9 cellular contexts compared by ENCODE assay signal in the genomic region with DNA sequence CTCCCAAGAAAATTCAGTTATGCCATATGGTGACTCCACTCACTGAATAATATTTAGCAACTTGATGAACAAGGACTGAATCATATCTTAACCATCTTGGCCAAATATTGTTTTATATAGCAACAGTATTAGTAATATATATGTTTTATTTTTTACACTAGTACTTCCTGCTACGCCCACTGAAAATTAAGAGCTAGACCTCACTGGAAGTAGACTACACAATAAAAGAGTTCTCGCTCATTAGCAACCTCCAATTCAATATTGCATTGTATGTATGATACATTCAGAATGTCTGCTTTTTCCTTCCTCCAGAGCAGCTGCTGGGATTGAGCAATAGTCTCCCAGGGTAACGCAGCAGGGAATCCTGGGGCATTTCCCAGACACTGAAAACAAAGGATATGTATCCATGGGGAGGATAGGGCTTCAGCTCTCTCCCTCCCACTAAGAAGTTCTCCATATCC. TPM values are rescaled to one million over a fixed set of nuclear protein-coding genes. Genes with fewer than 3 reads are reported as not detected.
DNase-seq lines count a peak whose midpoint lies in the region; ATAC-seq, FAIRE-seq and TF ChIP-seq lines count a peak whose summit lies in the region.
"Had no signal": no experiment of that assay in that cellular context is flagged by ENCODE, and none has a peak within 500 bp of the region (broad histone marks: within the 10 kb centered on the region; RNA-seq: fewer than 3 reads in every experiment).

No MANE protein-coding gene starts in this region.

- no peaks in the 10 kb centered on the region for H3K79me1 ChIP-seq in neuronal stem cell (ENCODE audit: low read depth, low read length)

- FAIRE-seq in endothelial cell of umbilical vein (lab: Jason Lieb, UNC) = peak; percentile 80

- no peaks in the 10 kb centered on the region for H3K36me3 ChIP-seq in endothelial cell of umbilical vein (ENCODE audit: control insufficient read depth in 2 of 2, extremely low read depth in 1 of 2, insufficient read depth in 2 of 2, low read length in 2 of 2)
- no peaks in the 10 kb centered on the region for H3K36me3 ChIP-seq in neuronal stem cell (replicated peaks in 1 of 2; ENCODE audit: control insufficient read depth in 2 of 2, insufficient read depth in 2 of 2, low read length in 2 of 2)
- H3K36me3 ChIP-seq in colonic mucosa = no peaks in the 10 kb centered on the region

- no peak overlapping the region for H2AK5ac ChIP-seq in neuronal stem cell (ENCODE audit: low read depth, low read length)

- no peak for ATAC-seq in GM21528 (IDR thresholded peaks at IDR 0.05; ENCODE audit: low FRiP score, unreplicated experiment)

- no peak overlapping the region for H3K18ac ChIP-seq in neuronal stem cell (ENCODE audit: low read length)

- H3K4me3 ChIP-seq in endothelial cell of umbilical vein (replicated peaks in 1 of 3; ENCODE audit: insufficient read depth in 1 of 3, low read depth in 1 of 3, low read length in 3 of 3) (no peak overlapping the region), neuronal stem cell (ENCODE audit: low read length in 2 of 2) (no peak overlapping the region), colonic mucosa (no peak overlapping the region)

- no peak overlapping the region for H4K91ac ChIP-seq in neuronal stem cell (ENCODE audit: low read depth, low read length, poor library complexity)

- H3K4ac ChIP-seq in neuronal stem cell (ENCODE audit: low read length) = no peak overlapping the region

- H2BK12ac ChIP-seq in neuronal stem cell (ENCODE audit: low read length) = no peak overlapping the region

- dilution Hi-C loops in endothelial cell of umbilical vein (cut with MboI; ENCODE audit: extremely low pct_ligation_motif_present, low sequenced_read_pairs) = loop anchor here (25.0 kb wide), 1 partner anchor 140 kb away; no protein-coding TSS in a partner anchor

- no peaks in the 10 kb centered on the region for H3K79me2 ChIP-seq in endothelial cell of umbilical vein (ENCODE audit: control insufficient read depth, insufficient read depth, low read length)

- intact Hi-C loops in endothelial cell of umbilical vein (cut with micrococcal nuclease) = loop anchor here (1.0 kb wide), 3 partner anchors 13 to 37 kb away; no protein-coding TSS in a partner anchor
- intact Hi-C loops in colonic mucosa (cut with DNase I) = no loop called here

- no peak overlapping the region for H4K8ac ChIP-seq in neuronal stem cell (ENCODE audit: low read depth, low read length)

- no peak for TF ChIP-seq CTCF in endothelial cell of umbilical vein (IDR thresholded peaks at IDR 0.05; ENCODE audit: extremely low read depth in 1 of 2, insufficient read depth in 1 of 2, low read depth in 1 of 2, low read length in 2 of 2)
- TF ChIP-seq CTCF in colonic mucosa (IDR thresholded peaks at IDR 0.05) = no peak

- WGBS in neuronal stem cell (ENCODE audit: extremely low coverage in 2 of 2, insufficient read length in 2 of 2, insufficient replicate concordance in 1 of 2), 2 donors = no CpG with 5 or more reads among the region's 3 CpGs

- no peaks in the 10 kb centered on the region for H4K20me1 ChIP-seq in endothelial cell of umbilical vein (replicated peaks; ENCODE audit: control insufficient read depth, extremely low read depth, insufficient read depth, low read length)

- H3K4me1 ChIP-seq in endothelial cell of umbilical vein (ENCODE audit: control insufficient read depth, extremely low read depth, insufficient read depth, low read length) = peaks cover 12% of the 10 kb centered on the region
- H3K4me1 ChIP-seq in neuronal stem cell (ENCODE audit: control insufficient read depth in 2 of 2, insufficient read depth in 1 of 2, low read depth in 1 of 2, low read length in 2 of 2) = peaks cover 4 to 18% of the 10 kb centered on the region in 2 donors
- H3K4me1 ChIP-seq in colonic mucosa = no peaks in the 10 kb centered on the region

- TF ChIP-seq POLR2A in endothelial cell of umbilical vein (IDR thresholded peaks at IDR 0.05; ENCODE audit: low read depth, low read length) = no peak

- POLR2A ChIA-PET in endothelial cell of umbilical vein (lab: Charles Lee) = no interaction called here

- no peak overlapping the region for H2BK120ac ChIP-seq in neuronal stem cell (ENCODE audit: low read depth, low read length)

- CTCF ChIA-PET in endothelial cell of umbilical vein (lab: Charles Lee) = interaction anchor here (0.9 to 2.5 kb wide), 6 partner anchors 14 to 304 kb away, joined by 3 to 26 read pairs (median 4); a partner anchor contains a TSS

- H3K27ac ChIP-seq in endothelial cell of umbilical vein (ENCODE audit: insufficient read depth, low read depth, low read length) (peak overlapping the region; percentile 32), neuronal stem cell (replicated peaks; ENCODE audit: low read length) (no peak overlapping the region), colonic mucosa (no peak overlapping the region)
- H3K27ac ChIP-seq: VCaP had no signal

- H3K4me2 ChIP-seq in endothelial cell of umbilical vein (ENCODE audit: insufficient read depth, low read length) = peak overlapping the region; percentile 8
- no peak overlapping the region for H3K4me2 ChIP-seq in neuronal stem cell (ENCODE audit: insufficient read depth, low read length, poor library complexity, severe bottlenecking)

- H3K9me3 ChIP-seq in endothelial cell of umbilical vein (replicated peaks; ENCODE audit: control insufficient read depth, insufficient read depth, low read length) = no peaks in the 10 kb centered on the region
- H3K9me3 ChIP-seq in neuronal stem cell (replicated peaks in 1 of 2; ENCODE audit: control insufficient read depth in 2 of 2, insufficient read depth in 1 of 2, low read depth in 1 of 2, low read length in 2 of 2) = peaks cover 0 to 13% of the 10 kb centered on the region in 2 donors
- H3K9me3 ChIP-seq in colonic mucosa = no peaks in the 10 kb centered on the region

- H3K27me3 ChIP-seq in endothelial cell of umbilical vein (ENCODE audit: control insufficient read depth in 2 of 2, insufficient read depth in 2 of 2, low read length in 2 of 2) = no peaks in the 10 kb centered on the region
- H3K27me3 ChIP-seq in neuronal stem cell (ENCODE audit: control insufficient read depth in 3 of 3, insufficient read depth in 3 of 3, low read depth in 1 of 3, low read length in 3 of 3) = no peaks in the 10 kb centered on the region
- H3K27me3 ChIP-seq in colonic mucosa = no peaks in the 10 kb centered on the region

- H3K9ac ChIP-seq in endothelial cell of umbilical vein (replicated peaks; ENCODE audit: extremely low read depth, insufficient read depth, low read length) = no peak overlapping the region
- no peak overlapping the region for H3K9ac ChIP-seq in neuronal stem cell (ENCODE audit: low read depth, low read length, poor library complexity)
- H3K9ac ChIP-seq in colonic mucosa (ENCODE audit: low read depth in 2 of 2, low read length in 2 of 2) = no peak overlapping the region

- DNase-seq in GM04504 (ENCODE audit: low read depth) (peak; percentile 83), NCI-H69 (lab: John Stamatoyannopoulos, UW) (peak; percentile 26), endothelial cell of umbilical vein (ENCODE audit: low read depth, low spot score) (peak; percentile 93), neuronal stem cell (ENCODE audit: low spot score) (no peak), colonic mucosa (no peak), NCI-H146 (lab: John Stamatoyannopoulos, UW) (no peak), AML-193 (lab: John Stamatoyannopoulos, UW) (no peak)

- H2AFZ ChIP-seq in endothelial cell of umbilical vein (ENCODE audit: low read depth, low read length) = peak overlapping the region; percentile 47
- H2AFZ ChIP-seq in neuronal stem cell (ENCODE audit: low read length) = peak overlapping the region; percentile 65

- no peak overlapping the region for H2BK15ac ChIP-seq in neuronal stem cell (ENCODE audit: low read length)

- H3K14ac ChIP-seq in neuronal stem cell (ENCODE audit: low read length) = no peak overlapping the region

- H3K23ac ChIP-seq in neuronal stem cell (ENCODE audit: low read depth, low read length, poor library complexity) = no peak overlapping the region

- no TSS peak for BruUV-seq in endothelial cell of umbilical vein (replicated peaks; lab: Mats Ljungman, UMichigan)

- H2BK5ac ChIP-seq in neuronal stem cell (ENCODE audit: low read length) = no peak overlapping the region

- no peaks in the 10 kb centered on the region for H3K9me1 ChIP-seq in endothelial cell of umbilical vein (replicated peaks; ENCODE audit: control insufficient read depth, extremely low read depth, insufficient read depth, low read length)

TF ChIP-seq in endothelial cell of umbilical vein, 7 proteins besides CTCF, POLR2A, EP300 and RAD21:
- TF ChIP-seq, protein P1, sequence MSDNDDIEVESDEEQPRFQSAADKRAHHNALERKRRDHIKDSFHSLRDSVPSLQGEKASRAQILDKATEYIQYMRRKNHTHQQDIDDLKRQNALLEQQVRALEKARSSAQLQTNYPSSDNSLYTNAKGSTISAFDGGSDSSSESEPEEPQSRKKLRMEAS (IDR thresholded peaks at IDR 0.05; ENCODE audit: insufficient read depth, insufficient read length) = no peak
- TF ChIP-seq GATA2 (IDR thresholded peaks at IDR 0.05; ENCODE audit: insufficient read depth, insufficient read length, low read depth, low read length) (peak; percentile 78), POLR2AphosphoS5 (IDR thresholded peaks at IDR 0.05; ENCODE audit: insufficient read depth, low read depth, low read length) (peak; percentile 14), FOS (IDR thresholded peaks at IDR 0.05; ENCODE audit: borderline replicate concordance, insufficient read depth, low read length) (peak; percentile 59), EZH2 (IDR thresholded peaks at IDR 0.05; ENCODE audit: borderline replicate concordance, low read depth, low read length, severe bottlenecking) (no peak), MYC (IDR thresholded peaks at IDR 0.05; ENCODE audit: low read depth, low read length) (no peak), JUN (IDR thresholded peaks at IDR 0.05; ENCODE audit: borderline replicate concordance, insufficient read depth, insufficient read length, low read depth) (peak; percentile 34)

RNA-seq across cellular contexts. Expression of a gene that starts 14.0 kb away (rescaled TPM):
- 17.6 and 20.5 TPM in 2 replicates for total RNA-seq in endothelial cell of umbilical vein
- 12.7 and 15.8 TPM in 2 replicates for polyA plus RNA-seq in endothelial cell of umbilical vein
- 11.8 and 12.3 TPM in 2 replicates for polyA plus RNA-seq in endothelial cell of umbilical vein (2011; cell fraction: cytosol; rRNA removed)
- 26.8 and 40.7 TPM in 2 replicates for polyA plus RNA-seq in endothelial cell of umbilical vein (2011; cell fraction: nucleus; rRNA removed)
- 22.9 and 24.9 TPM in 2 replicates for polyA plus RNA-seq in endothelial cell of umbilical vein (2012)
- polyA minus RNA-seq in endothelial cell of umbilical vein = 24.2 and 31.0 TPM in 2 replicates
- polyA minus RNA-seq in endothelial cell of umbilical vein (2011; cell fraction: cytosol; rRNA and poly(A)+ RNA removed) = not detected
- 20.3 and 33.3 TPM in 2 replicates for polyA minus RNA-seq in endothelial cell of umbilical vein (2011; cell fraction: nucleus; rRNA and poly(A)+ RNA removed)
- 85.5 TPM for polyA plus RNA-seq in neuronal stem cell (2013, experiment 1 of 2)
- 83.2 TPM for polyA plus RNA-seq in neuronal stem cell (2013, experiment 2 of 2)
- 10 to 100 TPM in 1 of 2 donors, 1 to 10 TPM in 1; 3.7 to 10.5 TPM for total RNA-seq in colonic mucosa

Comparison
In these comparisons a context has a peak if more than half of its experiments do, and no peak if none do; other contexts are left out.
1. DNase-seq: peak in GM04504 (single experiment), NCI-H69 (single experiment) and endothelial cell of umbilical vein (single experiment); none in neuronal stem cell (single experiment), colonic mucosa (single experiment), NCI-H146 (single experiment) and AML-193 (0 of 2).